1 cellular context compared by ENCODE assay signal in genomic region chr17:4368341-4368740, GRCh38.
TF ChIP-seq lines count a peak whose summit lies in the region.

No MANE protein-coding gene starts in this region.

TF ChIP-seq in H1, 55 proteins besides CTCF, POLR2A, EP300 and RAD21 (continued from another document):
- TF ChIP-seq, protein P1, sequence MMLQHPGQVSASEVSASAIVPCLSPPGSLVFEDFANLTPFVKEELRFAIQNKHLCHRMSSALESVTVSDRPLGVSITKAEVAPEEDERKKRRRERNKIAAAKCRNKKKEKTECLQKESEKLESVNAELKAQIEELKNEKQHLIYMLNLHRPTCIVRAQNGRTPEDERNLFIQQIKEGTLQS (IDR thresholded peaks at IDR 0.05; ENCODE audit: insufficient read depth, low read depth, low read length) = no peak
- TF ChIP-seq POLR2AphosphoS5 (IDR thresholded peaks at IDR 0.05; ENCODE audit: low read depth, low read length) = no peak
- TF ChIP-seq CHD7 (IDR thresholded peaks at IDR 0.05; ENCODE audit: insufficient replicate concordance, low read length) = no peak
- TF ChIP-seq TAF7 (optimal IDR thresholded peaks at IDR 0.05; ENCODE audit: borderline replicate concordance, low read depth, low read length) = no peak
- no peak for TF ChIP-seq TEAD4 (IDR thresholded peaks at IDR 0.05; ENCODE audit: low read depth, low read length)
- no peak for TF ChIP-seq KDM5A (IDR thresholded peaks at IDR 0.05; ENCODE audit: low read length)
- no peak for TF ChIP-seq RBBP5 (IDR thresholded peaks at IDR 0.05; ENCODE audit: borderline replicate concordance, low read depth, low read length)
